In genomic region chr6:151808331-151809241, GRCh38 we compare ENCODE assay signal across 8 cellular contexts. TPM values are rescaled to one million over a fixed set of nuclear protein-coding genes. Genes with fewer than 3 reads are reported as not detected.
DNase-seq lines count a peak whose midpoint lies in the region; ATAC-seq and TF ChIP-seq lines count a peak whose summit lies in the region.

No MANE protein-coding gene starts in this region.

- TF ChIP-seq EP300 in tibial nerve (IDR thresholded peaks at IDR 0.05): no peak

- TF ChIP-seq POLR2A in lower leg skin (IDR thresholded peaks at IDR 0.05) (no peak), tibial nerve (IDR thresholded peaks at IDR 0.05) (no peak)

- no peak for DNase-seq in activated CD4-positive, alpha-beta T cell treated with anti-CD3 and anti-CD28 coated beads for 36 hours
- DNase-seq in activated CD4-positive, alpha-beta T cell treated with anti-CD3 and anti-CD28 coated beads, Interleukin-2, amount 50 U/mL, for 4 hours: no peak
- no peak for DNase-seq in MCF 10A (ENCODE audit: unreplicated experiment)
- DNase-seq in lower leg skin (ENCODE audit: low spot score in 2 of 2): peak; percentile 30 to 89
- peak in 1 of 2 donors; percentile 27 for DNase-seq in tibial nerve (ENCODE audit: low spot score in 2 of 2)
- no peak for DNase-seq in mucosa of gallbladder (ENCODE audit: low spot score)
- no peak for DNase-seq in HAP-1 (ENCODE audit: low spot score in 2 of 2)

- peak overlapping the region in 2 of 4 donors; percentile 53 to 72 for H3K27ac ChIP-seq in tibial nerve

- no TSS peak for BruUV-seq in MCF 10A (replicated peaks; lab: Mats Ljungman, UMichigan)

- POLR2A ChIA-PET in activated CD4-positive, alpha-beta T cell treated with anti-CD3 and anti-CD28 coated beads for 36 hours (lab: Charles Lee): no interaction called here
- POLR2A ChIA-PET in MCF 10A (lab: Yijun Ruan, JAX): interaction anchor here (1.0 kb wide), 1 partner anchor 9 kb away, joined by 3 read pairs; no protein-coding TSS in a partner anchor

- WGBS in lower leg skin, 2 donors: 12 to 14% methylated on average over 58 to 67 of the region's 67 CpGs
- WGBS in tibial nerve, 2 donors: 21 to 22% methylated on average over 30 to 37 of the region's 67 CpGs

- H3K27me3 Mint-ChIP-seq in activated CD4-positive, alpha-beta T cell treated with anti-CD3 and anti-CD28 coated beads for 36 hours: peaks cover 43% of the 10 kb centered on the region
- H3K27me3 Mint-ChIP-seq in MCF 10A (ENCODE audit: insufficient read depth, unreplicated experiment): peaks cover 54% of the 10 kb centered on the region

- CTCF ChIA-PET in activated CD4-positive, alpha-beta T cell treated with anti-CD3 and anti-CD28 coated beads for 36 hours (lab: Charles Lee): interaction anchor here (0.6 to 1.0 kb wide), 2 partner anchors 9 to 260 kb away, joined by 3 read pairs; no protein-coding TSS in a partner anchor
- CTCF ChIA-PET in MCF 10A (lab: Yijun Ruan, JAX): no interaction called here

- intact Hi-C loops in activated CD4-positive, alpha-beta T cell treated with anti-CD3 and anti-CD28 coated beads for 36 hours (cut with DNase I, micrococcal nuclease): no loop called here
- intact Hi-C loops in MCF 10A (cut with micrococcal nuclease) (no loop called here), lower leg skin (cut with DNase I; ENCODE audit: low total_unique reads) (no loop called here)

- H3K4me3 ChIP-seq in lower leg skin (ENCODE audit: low read depth, poor library complexity, severe bottlenecking) (peak overlapping the region; percentile 32), tibial nerve (peak overlapping the region; percentile 29 to 58 (median 40)), HAP-1 (no peak overlapping the region)

- no peaks in the 10 kb centered on the region for H3K9me3 Mint-ChIP-seq in activated CD4-positive, alpha-beta T cell treated with anti-CD3 and anti-CD28 coated beads for 36 hours (ENCODE audit: low read depth)
- H3K9me3 Mint-ChIP-seq in MCF 10A (ENCODE audit: unreplicated experiment): no peaks in the 10 kb centered on the region

- peak overlapping the region; percentile 62 for H3K4me3 Mint-ChIP-seq in activated CD4-positive, alpha-beta T cell treated with anti-CD3 and anti-CD28 coated beads for 36 hours
- H3K4me3 Mint-ChIP-seq in MCF 10A (ENCODE audit: unreplicated experiment): peak overlapping the region; percentile 66

- no peak overlapping the region for H3K27ac Mint-ChIP-seq in activated CD4-positive, alpha-beta T cell treated with anti-CD3 and anti-CD28 coated beads for 36 hours
- no peak overlapping the region for H3K27ac Mint-ChIP-seq in MCF 10A (ENCODE audit: low read depth, unreplicated experiment)

- H3K9me3 ChIP-seq in tibial nerve (no peaks in the 10 kb centered on the region), HAP-1 (no peaks in the 10 kb centered on the region)

- H3K4me1 ChIP-seq in tibial nerve: peaks cover 0 to 42% (median 15%) of the 10 kb centered on the region in 4 donors
- H3K4me1 ChIP-seq in HAP-1: 0 out of 2 replicates have a peak, but pooled peaks cover 6% of the 10 kb centered on the region

- H3K4me1 Mint-ChIP-seq in activated CD4-positive, alpha-beta T cell treated with anti-CD3 and anti-CD28 coated beads for 36 hours: peaks cover 9% of the 10 kb centered on the region
- peaks cover 7% of the 10 kb centered on the region for H3K4me1 Mint-ChIP-seq in MCF 10A (ENCODE audit: insufficient read depth, unreplicated experiment)

- no peaks in the 10 kb centered on the region for H3K36me3 ChIP-seq in tibial nerve
- H3K36me3 ChIP-seq in HAP-1 (replicated peaks): no peaks in the 10 kb centered on the region

- H3K36me3 Mint-ChIP-seq in activated CD4-positive, alpha-beta T cell treated with anti-CD3 and anti-CD28 coated beads for 36 hours (ENCODE audit: low read depth): no peaks in the 10 kb centered on the region
- H3K36me3 Mint-ChIP-seq in MCF 10A (ENCODE audit: insufficient read depth, unreplicated experiment): no peaks in the 10 kb centered on the region

- ATAC-seq in activated CD4-positive, alpha-beta T cell treated with anti-CD3 and anti-CD28 coated beads for 36 hours: no peak
- no peak for ATAC-seq in GM18520 (IDR thresholded peaks at IDR 0.05; ENCODE audit: unreplicated experiment)

- no peak for TF ChIP-seq CTCF in MCF 10A (IDR thresholded peaks at IDR 0.05; ENCODE audit: unreplicated experiment)
- TF ChIP-seq CTCF in lower leg skin (IDR thresholded peaks at IDR 0.05): no peak
- no peak for TF ChIP-seq CTCF in tibial nerve (IDR thresholded peaks at IDR 0.05)

- H3K27me3 ChIP-seq in tibial nerve (peaks cover 0 to 30% of the 10 kb centered on the region in 2 donors), HAP-1 (ENCODE audit: low read depth) (peaks cover 14% of the 10 kb centered on the region)

- in situ Hi-C loops in HAP-1 (cut with MboI; ENCODE audit: low sequenced_read_pairs): no loop called here

RNA-seq across cellular contexts. Expression of gene ESR1, which starts 1.1 kb away (rescaled TPM):
- total RNA-seq in activated CD4-positive, alpha-beta T cell treated with anti-CD3 and anti-CD28 coated beads for 36 hours: under 1 TPM; 0.04 to 0.48 TPM
- total RNA-seq in MCF 10A (2022): 0.05 TPM in 2 replicates
- 1 to 10 TPM in 2 of 4 donors, under 1 TPM in 2; 0.59 to 1.8 (median 1.3) TPM for total RNA-seq in lower leg skin
- total RNA-seq in tibial nerve: 1 to 10 TPM; 2.1 to 6.9 (median 5.2) TPM
- total RNA-seq in mucosa of gallbladder: 1.9 TPM

Comparison
In these comparisons a context has a peak if more than half of its experiments do, and no peak if none do; other contexts are left out.
1. DNase-seq: peak in lower leg skin (2 of 2); none in activated CD4-positive, alpha-beta T cell treated with anti-CD3 and anti-CD28 coated beads for 36 hours (single experiment), activated CD4-positive, alpha-beta T cell treated with anti-CD3 and anti-CD28 coated beads, Interleukin-2, amount 50 U/mL, for 4 hours (0 of 2), MCF 10A (single experiment), mucosa of gallbladder (single experiment) and HAP-1 (0 of 2).